ENCODE assay signal across 11 cellular contexts in the genomic region with DNA sequence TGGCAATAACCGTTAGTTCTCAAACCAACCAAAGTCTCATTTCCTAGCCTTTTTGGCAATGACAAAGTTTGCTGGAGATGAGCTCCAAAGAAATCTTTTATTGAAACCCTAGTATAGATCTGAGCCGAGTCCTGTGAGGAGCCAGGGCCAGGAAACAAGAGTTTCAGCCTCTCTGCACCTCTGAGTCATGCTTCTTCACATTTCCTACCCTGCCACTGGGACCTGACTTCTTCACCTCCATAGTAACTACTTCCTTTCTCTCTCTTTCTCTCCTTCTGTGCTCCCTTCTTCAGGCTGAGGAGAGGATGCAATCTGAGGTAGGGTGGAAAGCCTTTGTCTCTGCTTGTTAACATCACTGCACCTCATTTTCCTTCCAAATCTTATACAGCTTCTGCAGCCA. TPM values are rescaled to one million over a fixed set of nuclear protein-coding genes. Genes with fewer than 3 reads are reported as not detected.
DNase-seq lines count a peak whose midpoint lies in the region; ATAC-seq, FAIRE-seq and TF ChIP-seq lines count a peak whose summit lies in the region.
"Had no signal": no experiment of that assay in that cellular context is flagged by ENCODE, and none has a peak within 500 bp of the region (broad histone marks: within the 10 kb centered on the region; RNA-seq: fewer than 3 reads in every experiment).

No MANE protein-coding gene starts in this region.

- TF ChIP-seq POLR2A in uterus (IDR thresholded peaks at IDR 0.05): no peak

- DNase-seq in RCC 7860 (ENCODE audit: low spot score) (peak; percentile 23), epithelial cell of esophagus (ENCODE audit: low read depth) (peak; percentile 58), myocyte (ENCODE audit: low read depth) (peak; percentile 39), uterus (peak in 1 of 2 donors; percentile 42), cortex of kidney (lab: John Stamatoyannopoulos, UW) (no peak)
- DNase-seq: activated CD4-positive, alpha-beta memory T cell treated with anti-CD3 and anti-CD28 coated beads for 36 hours; GF-D8; naive thymus-derived CD8-positive, alpha-beta T cell had no signal

- no peaks in the 10 kb centered on the region for H3K9me3 ChIP-seq in uterus

- no peaks in the 10 kb centered on the region for H3K27me3 ChIP-seq in uterus

- peaks cover 0 to 25% of the 10 kb centered on the region in 2 donors for H3K4me1 ChIP-seq in uterus

- H3K36me3 ChIP-seq in uterus: no peaks in the 10 kb centered on the region

- no peak overlapping the region for H3K4me3 ChIP-seq in epithelial cell of esophagus (ENCODE audit: low read length)
- no peak overlapping the region for H3K4me3 ChIP-seq in uterus

- TF ChIP-seq CTCF in epithelial cell of esophagus (IDR thresholded peaks at IDR 0.05; ENCODE audit: insufficient read depth, low read depth, low read length, missing control alignments): no peak
- TF ChIP-seq CTCF in uterus (IDR thresholded peaks at IDR 0.05): no peak

- intact Hi-C loops in uterus (cut with DNase I; ENCODE audit: low total_unique reads): loop anchor here (10.0 kb wide), 1 partner anchor 235 kb away; no protein-coding TSS in a partner anchor

- ATAC-seq in activated CD4-positive, CD25-positive, alpha-beta regulatory T cell treated with anti-CD3 and anti-CD28 coated beads, Interleukin-2, amount 50 U/mL, for 24 hours: no peak
- ATAC-seq in GM18868 (IDR thresholded peaks at IDR 0.05; ENCODE audit: unreplicated experiment): no peak
- ATAC-seq: naive thymus-derived CD8-positive, alpha-beta T cell had no signal

- peak overlapping the region; percentile 76 to 84 for H3K27ac ChIP-seq in uterus

- peak; percentile 18 for FAIRE-seq in RCC 7860 (lab: Jason Lieb, UNC)
- FAIRE-seq: HTR-8/SVneo had no signal

RNA-seq across cellular contexts. Expression of a gene that starts 38.7 kb away (rescaled TPM):
- total RNA-seq in myocyte (25.3 and 25.5 TPM in 2 replicates), uterus (10 to 100 TPM in 3 of 4 donors, 1 to 10 TPM in 1; 8.8 to 48.5 (median 35.2) TPM)
- 34.5 TPM for polyA plus RNA-seq in myocyte (2012)
